Comparison of ENCODE assay signal across 16 cellular contexts in genomic region chr20:47310729-47311128, GRCh38. TPM values are rescaled to one million over a fixed set of nuclear protein-coding genes. Genes with fewer than 3 reads are reported as not detected.
A peak's percentile ranks its signal among the peaks of the same experiment; 100 is the strongest.
DNase-seq lines count a peak whose midpoint lies in the region; ATAC-seq, FAIRE-seq and TF ChIP-seq lines count a peak whose summit lies in the region.
"Had no signal": no experiment of that assay in that cellular context is flagged by ENCODE, and none has a peak within 500 bp of the region (broad histone marks: within the 10 kb centered on the region; RNA-seq: fewer than 3 reads in every experiment).

No MANE protein-coding gene starts in this region.

- ATAC-seq in lower lobe of right lung (no peak), GM21576 (IDR thresholded peaks at IDR 0.05; ENCODE audit: unreplicated experiment) (no peak), GM21619 (IDR thresholded peaks at IDR 0.05; ENCODE audit: unreplicated experiment) (no peak)

- H3K27me3 ChIP-seq in adrenal gland, result no peaks in the 10 kb centered on the region
- no peaks in the 10 kb centered on the region for H3K27me3 ChIP-seq in lower lobe of right lung (ENCODE audit: low read depth)
- H3K27me3 ChIP-seq in stomach smooth muscle (ENCODE audit: control insufficient read depth in 1 of 2, insufficient read depth in 2 of 2, low read length in 2 of 2), result no peaks in the 10 kb centered on the region
- H3K27me3 ChIP-seq: left lung, SJSA1, vagina had no signal

- H3K27ac ChIP-seq in adrenal gland, result peak overlapping the region in 3 of 5 donors; percentile 21 to 54 (median 43)
- peak overlapping the region; percentile 6 for H3K27ac ChIP-seq in lower lobe of right lung
- H3K27ac ChIP-seq in stomach smooth muscle (ENCODE audit: low read length), result peak overlapping the region; percentile 37
- H3K27ac ChIP-seq: SJSA1, vagina had no signal

- peaks cover 0 to 31% of the 10 kb centered on the region in 2 donors for H3K36me3 ChIP-seq in adrenal gland (replicated peaks in 1 of 2)
- peaks cover 48% of the 10 kb centered on the region for H3K36me3 ChIP-seq in lower lobe of right lung
- peaks cover 2 to 4% of the 10 kb centered on the region in 2 donors for H3K36me3 ChIP-seq in stomach smooth muscle (ENCODE audit: control insufficient read depth in 2 of 2, insufficient read depth in 2 of 2, low read length in 2 of 2)

- no peak for TF ChIP-seq POLR2A in adrenal gland (IDR thresholded peaks at IDR 0.05)

- no peak overlapping the region for H3K4me3 ChIP-seq in adrenal gland
- H3K4me3 ChIP-seq in lower lobe of right lung, result no peak overlapping the region
- no peak overlapping the region for H3K4me3 ChIP-seq in stomach smooth muscle (ENCODE audit: low read length in 2 of 2)
- H3K4me3 ChIP-seq: left lung, SJSA1, vagina had no signal

- WGBS in adrenal gland, 4 donors, result 61 to 77% (median 73%) methylated on average over 6 to 8 of the region's 8 CpGs

- H3K4me1 ChIP-seq in adrenal gland (replicated peaks in 1 of 2) (peaks cover 17 to 53% of the 10 kb centered on the region in 2 donors), lower lobe of right lung (peaks cover 34% of the 10 kb centered on the region), stomach smooth muscle (ENCODE audit: control insufficient read depth, insufficient read depth, low read length) (peaks cover 34% of the 10 kb centered on the region)

- DNase-seq in HTR-8/SVneo (ENCODE audit: insufficient read length, low spot score) (no peak), adrenal gland (no peak), lower lobe of right lung (no peak), ureter (ENCODE audit: low spot score) (no peak)
- DNase-seq: activated CD4-positive, alpha-beta T cell treated with anti-CD3 and anti-CD28 coated beads, Interleukin-2, amount 50 U/mL, for 48 hours; C1 segment of cervical spinal cord; HCEC 1CT; left lung; NCI-H1436; NCI-H226; stimulated activated CD4-positive, alpha-beta T cell treated with anti-CD3 and anti-CD28 coated beads, Interleukin-4, amount 100 ng/mL, for 1 hour had no signal

- H3K9me3 ChIP-seq in adrenal gland (replicated peaks in 1 of 3) (no peaks in the 10 kb centered on the region), lower lobe of right lung (no peaks in the 10 kb centered on the region), stomach smooth muscle (ENCODE audit: control insufficient read depth in 2 of 2, low read length in 2 of 2) (no peaks in the 10 kb centered on the region)
- H3K9me3 ChIP-seq: left lung, SJSA1, vagina had no signal

- FAIRE-seq in HTR-8/SVneo (lab: Jason Lieb, UNC), result peak; percentile 28

- intact Hi-C loops in adrenal gland (cut with DNase I) (no loop called here), lower lobe of right lung (cut with DNase I) (no loop called here)

- no peak overlapping the region for H3K9ac ChIP-seq in stomach smooth muscle (ENCODE audit: low read length in 2 of 2)

- TF ChIP-seq CTCF in adrenal gland (IDR thresholded peaks at IDR 0.05) (no peak), lower lobe of right lung (IDR thresholded peaks at IDR 0.05) (no peak)

RNA-seq across cellular contexts. Expression of gene ZMYND8, which starts 45.8 kb away (rescaled TPM):
- total RNA-seq in adrenal gland (100 to 1,000 TPM in 2 of 8 donors, 10 to 100 TPM in 6; 58.4 to 116 (median 70.5) TPM), lower lobe of right lung (57.6 TPM), ureter (113 TPM)
- polyA plus RNA-seq in adrenal gland, result 10 to 100 TPM; 37.0 to 83.9 (median 64.1) TPM
